In the genomic region with DNA sequence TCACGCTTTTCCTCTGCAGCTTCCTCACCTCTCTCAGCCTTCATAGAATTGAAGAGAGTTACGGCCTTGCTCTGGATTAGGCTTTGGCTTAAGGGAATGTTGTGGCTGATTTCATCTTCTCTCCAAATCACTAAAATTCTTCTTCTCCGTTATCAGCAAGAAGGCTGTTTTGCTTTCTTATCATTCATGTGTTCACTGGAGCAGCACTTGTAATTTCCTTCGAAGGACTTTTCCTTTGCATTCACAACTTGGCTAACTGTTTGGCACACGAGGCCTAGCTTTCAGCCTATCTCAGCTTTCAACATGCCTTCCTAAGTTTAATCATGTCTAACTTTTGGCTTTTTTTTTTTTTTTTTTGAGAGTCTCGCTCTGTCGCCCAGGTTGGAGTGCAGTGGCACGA, we compare ENCODE assay signal across 9 cellular contexts. TPM values are rescaled to one million over a fixed set of nuclear protein-coding genes. Genes with fewer than 3 reads are reported as not detected.
"Had no signal": no experiment of that assay in that cellular context is flagged by ENCODE, and none has a peak within 500 bp of the region (broad histone marks: within the 10 kb centered on the region; RNA-seq: fewer than 3 reads in every experiment).

No MANE protein-coding gene starts in this region.

RNA-seq across cellular contexts. Expression of gene HES2, which starts 47.5 kb away (rescaled TPM):
- total RNA-seq: liver; naive thymus-derived CD8-positive, alpha-beta T cell; osteoblast; sigmoid colon; thoracic aorta had no signal
- polyA plus RNA-seq: immature natural killer cell; naive thymus-derived CD8-positive, alpha-beta T cell; pancreas had no signal

RNA-seq across cellular contexts. Expression of gene ESPN, which starts 52.4 kb away (rescaled TPM):
- total RNA-seq: osteoblast, posterior vena cava, psoas muscle, thoracic aorta had no signal
- polyA plus RNA-seq: immature natural killer cell had no signal
